8 cellular contexts compared by ENCODE assay signal in the genomic region with DNA sequence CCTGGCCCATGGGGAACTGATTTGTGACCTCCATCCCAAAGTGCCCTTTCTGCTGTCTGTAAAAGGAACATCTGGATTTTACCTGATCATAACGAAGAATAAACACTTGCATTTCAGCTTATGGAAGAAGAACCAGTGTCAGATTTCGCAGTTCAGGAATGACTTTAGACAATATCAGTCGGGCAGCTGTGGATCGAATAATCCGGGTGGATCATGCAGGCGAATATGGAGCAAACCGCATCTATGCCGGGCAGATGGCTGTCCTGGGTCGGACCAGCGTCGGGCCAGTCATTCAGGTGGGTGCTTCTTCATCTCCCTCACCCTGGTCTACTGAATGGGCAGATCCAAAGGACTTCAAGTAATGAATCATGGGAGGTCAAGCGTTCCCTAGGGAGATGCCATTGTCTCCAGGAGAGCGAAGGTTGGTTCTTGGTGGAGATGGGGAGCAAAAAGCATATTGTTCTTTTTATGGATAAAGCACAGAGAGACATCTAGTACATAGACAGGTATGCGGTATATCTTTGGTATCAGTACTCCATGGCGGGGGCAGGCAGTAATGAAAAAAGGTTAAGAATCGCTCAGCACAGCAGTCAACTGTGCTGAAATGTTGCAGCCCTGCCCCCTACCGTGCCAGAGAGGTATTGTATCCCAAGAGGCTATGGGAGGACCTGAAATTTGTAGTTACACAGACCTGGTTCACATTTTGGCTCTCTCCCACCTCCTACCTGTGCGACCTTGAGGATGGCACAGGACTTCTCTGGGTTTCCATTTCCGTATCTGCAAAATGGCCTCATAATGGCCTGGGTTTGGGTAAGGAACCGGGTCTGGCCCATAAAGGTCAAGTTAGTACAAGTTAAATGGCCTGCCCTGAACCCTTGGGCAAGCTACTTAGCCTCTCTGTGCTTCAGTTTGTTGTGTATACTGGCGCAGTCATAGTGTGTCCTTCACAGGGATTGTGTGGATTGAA. TPM values are rescaled to one million over a fixed set of nuclear protein-coding genes. Genes with fewer than 3 reads are reported as not detected.
A peak's percentile ranks its signal among the peaks of the same experiment; 100 is the strongest.
DNase-seq lines count a peak whose midpoint lies in the region; ATAC-seq, FAIRE-seq and TF ChIP-seq lines count a peak whose summit lies in the region.

No MANE protein-coding gene starts in this region.

- peaks cover 15% of the 10 kb centered on the region for H3K36me3 Mint-ChIP-seq in Caco-2 (ENCODE audit: insufficient read depth, unreplicated experiment)

- in situ Hi-C loops in IMR-90 (cut with MboI; ENCODE audit: low sequenced_read_pairs) = loop anchor here (5.0 kb wide), 1 partner anchor 90 kb away; a partner anchor contains a TSS
- in situ Hi-C loops in brain microvascular endothelial cell (cut with HindIII; ENCODE audit: low pct_ligation_motif_present, low sequenced_read_pairs) = no loop called here

- peaks cover 4% of the 10 kb centered on the region for H3K4me1 Mint-ChIP-seq in Caco-2 (ENCODE audit: low read depth, unreplicated experiment)

- POLR2A ChIA-PET in Caco-2 (lab: Charles Lee) (no interaction called here), IMR-90 (lab: Charles Lee; ENCODE audit: unreplicated experiment) (no interaction called here)

- H3K18ac ChIP-seq in IMR-90 (ENCODE audit: low read depth, low read length) = no peak overlapping the region

- no peak overlapping the region for H3K23ac ChIP-seq in IMR-90 (ENCODE audit: low read depth, low read length)

- whole genome bisulfite sequencing in IMR-90 (ENCODE audit: extremely low coverage in 2 of 2, insufficient read length in 1 of 2), 2 experiments = 88% methylated on average over 8 of the region's 21 CpGs; no CpG with 5 or more reads in 1 of the 2 experiments

- no peak overlapping the region for H3K4me3 Mint-ChIP-seq in Caco-2 (ENCODE audit: unreplicated experiment)

- H2BK15ac ChIP-seq in IMR-90 (ENCODE audit: low read depth, low read length) = no peak overlapping the region

- peak; percentile 80 to 83 for TF ChIP-seq CTCF in Caco-2 (IDR thresholded peaks at IDR 0.05; ENCODE audit: insufficient read depth in 1 of 2, low read depth in 1 of 2, low read length in 1 of 2, severe bottlenecking in 1 of 2, unreplicated experiment in 1 of 2)
- peak; percentile 81 for TF ChIP-seq CTCF in IMR-90 (conservative IDR thresholded peaks at IDR 0.05; ENCODE audit: low read depth, low read length)
- peak; percentile 89 for TF ChIP-seq CTCF in brain microvascular endothelial cell (IDR thresholded peaks at IDR 0.05; ENCODE audit: low read depth, low read length, missing control alignments)
- TF ChIP-seq CTCF in kidney (IDR thresholded peaks at IDR 0.05; ENCODE audit: borderline replicate concordance, extremely low read depth, insufficient read depth) = peak; percentile 63

- no peak overlapping the region for H4K8ac ChIP-seq in IMR-90 (ENCODE audit: low read depth in 2 of 2, low read length in 2 of 2)

- no peak overlapping the region for H4K5ac ChIP-seq in IMR-90 (ENCODE audit: low read depth, low read length)

- no peak overlapping the region for H3K14ac ChIP-seq in IMR-90 (replicated peaks; ENCODE audit: low read depth, low read length)

- CTCF ChIA-PET in Caco-2 (lab: Charles Lee) = interaction anchor here (0.6 to 2.2 kb wide), 3 partner anchors 88 to 206 kb away, joined by 3 to 12 read pairs (median 11); a partner anchor contains a TSS
- CTCF ChIA-PET in IMR-90 (lab: Yijun Ruan, JAX) = interaction anchor here (0.6 to 1.3 kb wide), 2 partner anchors 87 to 169 kb away, joined by 3 to 4 read pairs; no protein-coding TSS in a partner anchor

- no peaks in the 10 kb centered on the region for H4K20me1 ChIP-seq in IMR-90 (ENCODE audit: insufficient read depth, low read length)

- TF ChIP-seq RAD21 in IMR-90 (IDR thresholded peaks at IDR 0.05; ENCODE audit: low read length) = peak; percentile 79

- dilution Hi-C loops in IMR-90 (cut with HindIII; ENCODE audit: low sequenced_read_pairs, unreplicated experiment) = no loop called here

- no peak overlapping the region for H2AK9ac ChIP-seq in IMR-90 (replicated peaks; ENCODE audit: low read depth, low read length, poor library complexity)

- no peak overlapping the region for H3K27ac Mint-ChIP-seq in Caco-2 (ENCODE audit: unreplicated experiment)

- DNase-seq in Caco-2 (peak; percentile 72 to 80), IMR-90 (peak; percentile 56), T-helper 2 cell (peak in 4 of 5 experiments; percentile 5 to 69 (median 40)), brain microvascular endothelial cell (peak; percentile 71), kidney (no peak), DMS153 treated with DMSO at 0.1 percent for 48 hours (lab: John Stamatoyannopoulos, UW; ENCODE audit: unreplicated experiment) (no peak)
- peak in 2 of 3 donors; percentile 8 to 37 for DNase-seq in stimulated activated CD4-positive, alpha-beta T cell treated with anti-CD3 and anti-CD28 coated beads, TNF-alpha, amount 100 ng/mL, for 1 hour (ENCODE audit: low read depth in 3 of 3, low spot score in 1 of 3)

- no peak overlapping the region for H2AK5ac ChIP-seq in IMR-90 (ENCODE audit: low read depth, low read length)

- no peak overlapping the region for H4K91ac ChIP-seq in IMR-90 (ENCODE audit: insufficient read depth, low read depth, low read length)

- H3K9me1 ChIP-seq in IMR-90 (ENCODE audit: insufficient read depth, low read length) = no peaks in the 10 kb centered on the region

- no peak for TF ChIP-seq POLR2A in IMR-90 (IDR thresholded peaks at IDR 0.05; ENCODE audit: low read depth, low read length)

- intact Hi-C loops in Caco-2 (cut with micrococcal nuclease; ENCODE audit: unreplicated experiment) = loop anchor here (1.0 kb wide), 1 partner anchor 89 kb away; a partner anchor contains a TSS
- intact Hi-C loops in IMR-90 (cut with micrococcal nuclease) = loop anchor here (1.0 kb wide), 1 partner anchor 89 kb away; a partner anchor contains a TSS
- intact Hi-C loops in kidney (cut with DNase I) = no loop called here

- no peak overlapping the region for H3K4ac ChIP-seq in IMR-90 (ENCODE audit: low read depth, low read length)

- H3K27ac ChIP-seq in IMR-90 (ENCODE audit: insufficient read depth, low read length) = no peak overlapping the region
- no peak overlapping the region for H3K27ac ChIP-seq in brain microvascular endothelial cell
- H3K27ac ChIP-seq in kidney (ENCODE audit: low read depth in 2 of 2, low read length in 2 of 2) = no peak overlapping the region

- no peaks in the 10 kb centered on the region for H3K27me3 Mint-ChIP-seq in Caco-2 (ENCODE audit: insufficient read depth, unreplicated experiment)

- no peak overlapping the region for H3K56ac ChIP-seq in IMR-90 (ENCODE audit: extremely low read depth, insufficient read depth, low read length)

- no peak overlapping the region for H2BK5ac ChIP-seq in IMR-90 (ENCODE audit: low read depth, low read length, poor library complexity, severe bottlenecking)

- H3K4me2 ChIP-seq in IMR-90 (ENCODE audit: low read depth, low read length) = no peak overlapping the region

- BruUV-seq in Caco-2 (replicated peaks; lab: Mats Ljungman, UMichigan) = no TSS peak
- BruUV-seq in IMR-90 (replicated peaks; lab: Mats Ljungman, UMichigan) = no TSS peak

- H3K4me1 ChIP-seq in Caco-2 (no peaks in the 10 kb centered on the region), IMR-90 (ENCODE audit: control insufficient read depth, insufficient read depth, low read length) (peaks cover 2% of the 10 kb centered on the region; the same call in 1 of the 2 replicates), kidney (ENCODE audit: control insufficient read depth in 1 of 2, insufficient read depth in 1 of 2, low read depth in 1 of 2, low read length in 2 of 2) (peaks cover 0 to 7% of the 10 kb centered on the region in 2 donors)

- no peak for FAIRE-seq in kidney (lab: Jason Lieb, UNC)

- H3K9me3 ChIP-seq in Caco-2 (no peaks in the 10 kb centered on the region), IMR-90 (ENCODE audit: control insufficient read depth, insufficient read depth, low read length) (no peaks in the 10 kb centered on the region), kidney (ENCODE audit: control insufficient read depth in 1 of 2, low read length in 2 of 2) (no peaks in the 10 kb centered on the region)

- H3K36me3 ChIP-seq in Caco-2 (ENCODE audit: control insufficient read depth, insufficient read depth, low read length) = no peaks in the 10 kb centered on the region
- peaks cover 5% of the 10 kb centered on the region for H3K36me3 ChIP-seq in IMR-90 (ENCODE audit: control insufficient read depth, insufficient read depth, low read length)
- H3K36me3 ChIP-seq in brain microvascular endothelial cell (replicated peaks) = no peaks in the 10 kb centered on the region
- peaks cover 0 to 16% of the 10 kb centered on the region in 2 donors for H3K36me3 ChIP-seq in kidney (ENCODE audit: control insufficient read depth in 1 of 2, insufficient read depth in 2 of 2, low read length in 2 of 2)

- H2BK20ac ChIP-seq in IMR-90 (ENCODE audit: low read depth, low read length) = no peak overlapping the region

- H3K9ac ChIP-seq in IMR-90 (ENCODE audit: low read depth, low read length) (no peak overlapping the region), kidney (ENCODE audit: low read length in 2 of 2) (no peak overlapping the region)

- H2AFZ ChIP-seq in IMR-90 (replicated peaks; ENCODE audit: low read length, poor library complexity) = peak overlapping the region; percentile 26

- no peaks in the 10 kb centered on the region for H3K27me3 ChIP-seq in Caco-2 (replicated peaks; ENCODE audit: control insufficient read depth, insufficient read depth, low read length)
- no peaks in the 10 kb centered on the region for H3K27me3 ChIP-seq in IMR-90 (ENCODE audit: control insufficient read depth, insufficient read depth, low read length)
- no peaks in the 10 kb centered on the region for H3K27me3 ChIP-seq in brain microvascular endothelial cell (replicated peaks)

- H3K9me3 Mint-ChIP-seq in Caco-2 (ENCODE audit: unreplicated experiment) = no peaks in the 10 kb centered on the region

- H3K4me3 ChIP-seq in Caco-2 (ENCODE audit: low read depth, low read length) (no peak overlapping the region), IMR-90 (ENCODE audit: insufficient read depth, low read depth, low read length) (no peak overlapping the region), brain microvascular endothelial cell (ENCODE audit: low read depth, low read length) (no peak overlapping the region), kidney (ENCODE audit: low read length in 2 of 2) (no peak overlapping the region)

- H3K79me1 ChIP-seq in IMR-90 (ENCODE audit: low read depth in 1 of 2, low read length in 2 of 2) = peaks cover 0 to 11% of the 10 kb centered on the region in 2 experiments; a peak in 2 of 4 replicates

- ATAC-seq in IMR-90 (ENCODE audit: low read depth) = peak; percentile 38
- no peak for ATAC-seq in GM19351 (IDR thresholded peaks at IDR 0.05; ENCODE audit: unreplicated experiment)

- H2BK120ac ChIP-seq in IMR-90 (ENCODE audit: low read depth, low read length) = no peak overlapping the region

RNA-seq across cellular contexts. Expression of a gene that starts 4.7 kb away (rescaled TPM):
- total RNA-seq in Caco-2 (2022) (15.7 and 17.3 TPM in 2 replicates), IMR-90 (2012; rRNA removed) (10.9 and 15.0 TPM in 2 replicates), kidney (32.5 TPM)
- polyA plus RNA-seq in IMR-90 (2012; rRNA removed) (9.4 and 13.6 TPM in 2 replicates), kidney (ENCODE audit: insufficient read depth, low read depth, low replicate concordance) (18.8 TPM)
- 9.4 and 10.0 TPM in 2 replicates for polyA plus RNA-seq in IMR-90 (2012; cell fraction: cytosol; rRNA removed)
- 5.1 and 17.6 TPM in 2 replicates for polyA plus RNA-seq in IMR-90 (2012; cell fraction: nucleus; rRNA removed; ENCODE audit: low replicate concordance)

RNA-seq across cellular contexts. Expression of a gene that starts 41.7 kb away (rescaled TPM):
- total RNA-seq in Caco-2 (2022) (24.5 TPM in 2 replicates), IMR-90 (2012; rRNA removed) (11.1 and 15.0 TPM in 2 replicates), kidney (48.1 TPM)
- polyA plus RNA-seq in IMR-90 (2012; rRNA removed) (9.2 and 10.1 TPM in 2 replicates), kidney (ENCODE audit: insufficient read depth, low read depth, low replicate concordance) (6.7 TPM)
- 5.2 and 16.1 TPM in 2 replicates for polyA plus RNA-seq in IMR-90 (2012; cell fraction: cytosol; rRNA removed)
- 6.1 and 13.7 TPM in 2 replicates for polyA plus RNA-seq in IMR-90 (2012; cell fraction: nucleus; rRNA removed; ENCODE audit: low replicate concordance)

Comparison
In these comparisons a context has a peak if more than half of its experiments do, and no peak if none do; other contexts are left out.
1. DNase-seq: peak in Caco-2 (2 of 2), IMR-90 (single experiment), T-helper 2 cell (4 of 5), brain microvascular endothelial cell (single experiment) and stimulated activated CD4-positive, alpha-beta T cell treated with anti-CD3 and anti-CD28 coated beads, TNF-alpha, amount 100 ng/mL, for 1 hour (2 of 3); none in kidney (single experiment) and DMS153 treated with DMSO at 0.1 percent for 48 hours (single experiment).
2. Peak in every context shown above with its lines, with median percentiles within 50 percentile points of each other: CTCF ChIP-seq.